22 cellular contexts compared by ENCODE assay signal in genomic region chr12:76341436-76342030, GRCh38. TPM values are rescaled to one million over a fixed set of nuclear protein-coding genes. Genes with fewer than 3 reads are reported as not detected.
DNase-seq lines count a peak whose midpoint lies in the region; ATAC-seq and FAIRE-seq lines count a peak whose summit lies in the region.
"Had no signal": no experiment of that assay in that cellular context is flagged by ENCODE, and none has a peak within 500 bp of the region (broad histone marks: within the 10 kb centered on the region; RNA-seq: fewer than 3 reads in every experiment).

No MANE protein-coding gene starts in this region.

- H4K8ac ChIP-seq in mesenchymal stem cell (ENCODE audit: low read length) = no peak overlapping the region

- no peak overlapping the region for H3K23ac ChIP-seq in mesenchymal stem cell (ENCODE audit: low read length in 2 of 2)

- FAIRE-seq in RCC 7860 (lab: Jason Lieb, UNC) = no peak
- FAIRE-seq: pancreas, TTC549 had no signal

- H3K79me2 ChIP-seq in GM23248 (ENCODE audit: insufficient read depth) = peaks cover 26% of the 10 kb centered on the region

- H4K20me1 ChIP-seq in GM23248 (ENCODE audit: insufficient read depth) = no peaks in the 10 kb centered on the region

- no peak overlapping the region for H3K4ac ChIP-seq in mesenchymal stem cell (ENCODE audit: low read depth in 1 of 2, low read length in 2 of 2)

- H3K18ac ChIP-seq in mesenchymal stem cell (ENCODE audit: low read depth in 1 of 2, low read length in 2 of 2) = no peak overlapping the region

- no peaks in the 10 kb centered on the region for H3K36me3 ChIP-seq in GM23248 (ENCODE audit: low read depth)
- no peaks in the 10 kb centered on the region for H3K36me3 ChIP-seq in mesenchymal stem cell (ENCODE audit: control insufficient read depth in 1 of 2, insufficient read depth in 2 of 2, low read depth in 1 of 2, low read length in 2 of 2)
- H3K36me3 ChIP-seq: lower lobe of right lung, pancreas had no signal

- H2AFZ ChIP-seq in GM23248 (no peak overlapping the region), mesenchymal stem cell (ENCODE audit: low read depth, low read length) (no peak overlapping the region)

- peak overlapping the region; percentile 9 for H2AK5ac ChIP-seq in mesenchymal stem cell (ENCODE audit: low read length, severe bottlenecking)

- H3K9me2 ChIP-seq in GM23248 (ENCODE audit: insufficient read depth) = no peaks in the 10 kb centered on the region

- in situ Hi-C loops in GM23248 (cut with MboI) = loop anchor here (10.0 kb wide), 2 partner anchors 267 to 807 kb away; no protein-coding TSS in a partner anchor

- no peak overlapping the region for H2BK5ac ChIP-seq in mesenchymal stem cell (ENCODE audit: low read depth, low read length, poor library complexity, severe bottlenecking)

- H3K4me2 ChIP-seq in GM23248 (ENCODE audit: unreplicated experiment) (no peak overlapping the region), mesenchymal stem cell (ENCODE audit: low read length, poor library complexity, severe bottlenecking) (no peak overlapping the region)

- DNase-seq in GM23248 = peak; percentile 48
- peak; percentile 16 for DNase-seq in RCC 7860 (ENCODE audit: low spot score)
- DNase-seq in dermis blood vessel endothelial cell = peak; percentile 58
- DNase-seq in mesenchymal stem cell = no peak
- no peak for DNase-seq in OCI-M2 (lab: John Stamatoyannopoulos, UW; ENCODE audit: unreplicated experiment)
- DNase-seq: activated CD4-positive, alpha-beta T cell treated with anti-CD3 and anti-CD28 coated beads, Interleukin-2, amount 10 ng/mL, durations not matched to agents 7 days and 5 days; activated naive CD4-positive, alpha-beta T cell treated with anti-CD3 and anti-CD28 coated beads for 36 hours; Caco-2; glutamatergic neuron; H7; Karpas-422; lower lobe of right lung; NCI-H1105 treated with DMSO at 0.1 percent for 48 hours; NCI-H526 treated with DMSO at 0.1 percent for 48 hours; pancreas; stimulated activated CD4-positive, alpha-beta T cell treated with anti-CD3 and anti-CD28 coated beads, Interleukin-1b, Interleukin-23, amount 100 ng/mL, for 48 hours; SW 1271 had no signal

- H3K27me3 ChIP-seq in GM23248 (replicated peaks; ENCODE audit: insufficient read depth) = no peaks in the 10 kb centered on the region
- H3K27me3 ChIP-seq in mesenchymal stem cell (ENCODE audit: control insufficient read depth in 1 of 2, insufficient read depth in 1 of 2, low read length in 2 of 2) = no peaks in the 10 kb centered on the region
- H3K27me3 ChIP-seq: pancreas had no signal

- H2BK12ac ChIP-seq in mesenchymal stem cell (ENCODE audit: low read length in 2 of 2) = no peak overlapping the region

- H3K4me1 ChIP-seq in GM23248 (ENCODE audit: insufficient read depth) = peaks cover 38% of the 10 kb centered on the region
- H3K4me1 ChIP-seq in mesenchymal stem cell (ENCODE audit: control insufficient read depth, insufficient read depth, low read depth, low read length) = peaks cover 1% of the 10 kb centered on the region
- H3K4me1 ChIP-seq: pancreas had no signal

- H3K9ac ChIP-seq in GM23248 (no peak overlapping the region), mesenchymal stem cell (ENCODE audit: low read length) (no peak overlapping the region)

- ATAC-seq in HG03342 (IDR thresholded peaks at IDR 0.05; ENCODE audit: unreplicated experiment) (no peak), HG03097 (IDR thresholded peaks at IDR 0.05; ENCODE audit: low FRiP score, unreplicated experiment) (no peak)
- ATAC-seq: sciatic nerve had no signal

- H3F3A ChIP-seq in GM23248 (ENCODE audit: insufficient read depth) = peaks cover 13% of the 10 kb centered on the region

- H3K14ac ChIP-seq in mesenchymal stem cell (ENCODE audit: low read length in 2 of 2) = no peak overlapping the region

- H2BK120ac ChIP-seq in mesenchymal stem cell (ENCODE audit: low read depth, low read length) = no peak overlapping the region

- H3K27ac ChIP-seq in GM23248 (no peak overlapping the region), mesenchymal stem cell (ENCODE audit: low read length, poor library complexity, severe bottlenecking) (no peak overlapping the region)
- H3K27ac ChIP-seq: lower lobe of right lung, pancreas had no signal

- 73 to 80% methylated on average over 5 of the region's 5 CpGs for WGBS in GM23248 (ENCODE audit: low coverage in 1 of 2, low lambda C conversion rate in 2 of 2, missing lambda C conversion rate in 2 of 2), 2 experiments
- 99% methylated on average over 4 of the region's 5 CpGs for WGBS in mesenchymal stem cell

- H3K9me3 ChIP-seq in GM23248 (ENCODE audit: low read depth) = no peaks in the 10 kb centered on the region
- no peaks in the 10 kb centered on the region for H3K9me3 ChIP-seq in mesenchymal stem cell (ENCODE audit: control insufficient read depth, low read length)
- H3K9me3 ChIP-seq: Caco-2, lower lobe of right lung, pancreas had no signal

- H4K91ac ChIP-seq in mesenchymal stem cell (ENCODE audit: low read length) = no peak overlapping the region

- H3K4me3 ChIP-seq in GM23248 (no peak overlapping the region), mesenchymal stem cell (ENCODE audit: insufficient read depth in 1 of 2, low read depth in 1 of 2, low read length in 2 of 2) (no peak overlapping the region)
- H3K4me3 ChIP-seq: coronary artery, lower lobe of right lung, pancreas had no signal

- peaks cover 5% of the 10 kb centered on the region for H3K79me1 ChIP-seq in mesenchymal stem cell (replicated peaks; ENCODE audit: low read length, poor library complexity, severe bottlenecking)

- H2BK15ac ChIP-seq in mesenchymal stem cell (ENCODE audit: low read depth, poor library complexity, severe bottlenecking) = no peak overlapping the region

RNA-seq across cellular contexts. Expression of gene BBS10, which starts 6.7 kb away (rescaled TPM):
- total RNA-seq in GM23248 (2014; rRNA removed; shearing (Covaris generic)) = 13.9 and 15.8 TPM in 2 replicates
- polyA plus RNA-seq in GM23248 (2016; fragmentation: Nextera tagmentation; extraction: Ambion mirVana) = 14.4 and 16.8 TPM in 2 replicates
- total RNA-seq in dermis blood vessel endothelial cell = 12.8 TPM in 2 replicates
- polyA plus RNA-seq in mesenchymal stem cell (2013, experiment 1 of 2) = 5.0 TPM
- 5.1 TPM for polyA plus RNA-seq in mesenchymal stem cell (2013, experiment 2 of 2)

Comparison
In these comparisons a context has a peak if more than half of its experiments do, and no peak if none do; other contexts are left out.
1. DNase-seq: peak in GM23248 (single experiment), RCC 7860 (single experiment) and dermis blood vessel endothelial cell (single experiment); none in mesenchymal stem cell (single experiment) and OCI-M2 (single experiment).